18 cellular contexts compared by ENCODE assay signal in genomic region chr2:3264010-3264744, GRCh38.
A peak's percentile ranks its signal among the peaks of the same experiment; 100 is the strongest.
DNase-seq lines count a peak whose midpoint lies in the region; ATAC-seq lines count a peak whose summit lies in the region.
"Had no signal": no experiment of that assay in that cellular context is flagged by ENCODE, and none has a peak within 500 bp of the region (broad histone marks: within the 10 kb centered on the region; RNA-seq: fewer than 3 reads in every experiment).

No MANE protein-coding gene starts in this region.

- intact Hi-C loops in head of caudate nucleus (cut with DNase I) (no loop called here), posterior vena cava (cut with DNase I) (no loop called here)

- peak; percentile 40 for DNase-seq in NCI-H82 (lab: John Stamatoyannopoulos, UW)
- DNase-seq in NCI-H82 treated with DMSO at 0.1 percent for 48 hours (lab: John Stamatoyannopoulos, UW; ENCODE audit: unreplicated experiment), result no peak
- peak; percentile 11 for DNase-seq in OCI-M1 (lab: John Stamatoyannopoulos, UW)
- peak in 34 of 42 donors; percentile 11 to 83 (median 61) for DNase-seq in head of caudate nucleus
- DNase-seq in posterior vena cava (ENCODE audit: low spot score), result peak; percentile 66
- no peak for DNase-seq in activated naive CD4-positive, alpha-beta T cell treated with Interleukin-2 at 50 U/mL for 16 hours
- DNase-seq in NCI-H446 (lab: John Stamatoyannopoulos, UW), result no peak
- DNase-seq: activated CD4-positive, alpha-beta memory T cell treated with anti-CD3 and anti-CD28 coated beads for 36 hours; activated naive CD8-positive, alpha-beta T cell treated with anti-CD3 and anti-CD28 coated beads, Interleukin-2, amount 50 U/mL, for 24 hours; central memory CD4-positive, alpha-beta T cell; DMS153; effector CD8-positive, alpha-beta T cell; HFFc6; NCI-H146; NCI-H2227 treated with DMSO at 0.1 percent for 48 hours; SK-N-SH; stimulated activated naive CD4-positive, alpha-beta T cell had no signal

- ATAC-seq in HG03135 (IDR thresholded peaks at IDR 0.05; ENCODE audit: unreplicated experiment), result no peak
- ATAC-seq: activated naive CD8-positive, alpha-beta T cell treated with anti-CD3 and anti-CD28 coated beads, Interleukin-2, amount 50 U/mL, for 24 hours had no signal

Comparison
In these comparisons a context has a peak if more than half of its experiments do, and no peak if none do; other contexts are left out.
1. DNase-seq: peak in NCI-H82 (single experiment), OCI-M1 (single experiment), head of caudate nucleus (34 of 42) and posterior vena cava (single experiment); none in NCI-H82 treated with DMSO at 0.1 percent for 48 hours (single experiment), activated naive CD4-positive, alpha-beta T cell treated with Interleukin-2 at 50 U/mL for 16 hours (single experiment) and NCI-H446 (0 of 2).